14 cellular contexts compared by ENCODE assay signal in the genomic region with DNA sequence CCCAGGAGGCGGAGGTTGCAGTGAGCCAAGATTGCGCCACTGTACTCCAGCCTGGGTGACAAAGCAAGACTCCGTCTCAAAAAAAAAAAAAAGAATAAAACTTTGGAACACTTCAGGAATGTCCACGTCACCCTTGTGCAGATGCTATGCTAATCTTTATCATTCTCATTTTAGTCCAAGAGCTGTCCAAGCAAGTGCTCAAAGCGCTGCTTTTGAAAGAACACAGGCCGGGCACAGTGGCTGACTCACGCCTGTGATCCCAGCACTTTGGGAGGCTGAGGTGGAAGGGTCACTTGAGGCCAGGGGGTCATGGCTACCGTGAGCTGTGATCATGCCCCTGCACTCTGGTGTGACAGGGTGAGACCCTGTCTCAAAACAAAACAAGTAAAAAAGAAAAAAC. TPM values are rescaled to one million over a fixed set of nuclear protein-coding genes. Genes with fewer than 3 reads are reported as not detected.
DNase-seq lines count a peak whose midpoint lies in the region; ATAC-seq, FAIRE-seq and TF ChIP-seq lines count a peak whose summit lies in the region.
"Had no signal": no experiment of that assay in that cellular context is flagged by ENCODE, and none has a peak within 500 bp of the region (broad histone marks: within the 10 kb centered on the region; RNA-seq: fewer than 3 reads in every experiment).

No MANE protein-coding gene starts in this region.

- no peak overlapping the region for H3T11ph ChIP-seq in H9 (ENCODE audit: low read length)

- no peaks in the 10 kb centered on the region for H3K9me3 ChIP-seq in BLaER1 treated with 17β-estradiol and CSF1 and Interleukin-3, amounts not matched to agents 10 nM and 100 nM (replicated peaks in 1 of 11)
- H3K9me3 ChIP-seq in H9 (ENCODE audit: control insufficient read depth, low read depth, low read length) (no peaks in the 10 kb centered on the region), astrocyte (ENCODE audit: insufficient read depth, low read depth, low read length) (no peaks in the 10 kb centered on the region), HAP-1 (no peaks in the 10 kb centered on the region), esophagus squamous epithelium (no peaks in the 10 kb centered on the region)
- H3K9me3 ChIP-seq: ascending aorta, BE2C, psoas muscle had no signal

- H3K4ac ChIP-seq in H9 (ENCODE audit: low read depth, low read length): no peak overlapping the region

- H3K4me3 Mint-ChIP-seq in H9 (no peak overlapping the region), astrocyte (ENCODE audit: unreplicated experiment) (no peak overlapping the region)
- H3K4me3 Mint-ChIP-seq: naive thymus-derived CD4-positive, alpha-beta T cell had no signal

- peaks cover 27 to 98% (median 83%) of the 10 kb centered on the region in 11 experiments; a peak in 21 of 22 replicates for H4K20me1 ChIP-seq in BLaER1 treated with 17β-estradiol and CSF1 and Interleukin-3, amounts not matched to agents 10 nM and 100 nM
- no peaks in the 10 kb centered on the region for H4K20me1 ChIP-seq in H9 (ENCODE audit: control insufficient read depth, insufficient read depth, insufficient read length)
- peaks cover 50% of the 10 kb centered on the region for H4K20me1 ChIP-seq in astrocyte (ENCODE audit: insufficient read depth, low read length)

- H4K91ac ChIP-seq in H9 (ENCODE audit: insufficient read length, low read depth, low read length): no peak overlapping the region

- H2BK12ac ChIP-seq in H9 (ENCODE audit: insufficient read length, low read depth, low read length): no peak overlapping the region

- no peak overlapping the region for H4K8ac ChIP-seq in H9 (replicated peaks; ENCODE audit: insufficient read length, low read depth, low read length)

- H2BK120ac ChIP-seq in H9 (ENCODE audit: low read depth, low read length, poor library complexity, severe bottlenecking): no peak overlapping the region

- no peak overlapping the region for H3K18ac ChIP-seq in H9 (ENCODE audit: insufficient read length, low read depth, low read length)

- intact Hi-C loops in esophagus squamous epithelium (cut with DNase I): no loop called here

- ATAC-seq in left lobe of liver: no peak
- ATAC-seq: left colon; naive thymus-derived CD4-positive, alpha-beta T cell; psoas muscle had no signal

- H2AK5ac ChIP-seq in H9 (ENCODE audit: insufficient read length, low read length): no peak overlapping the region

- no peak overlapping the region for H3K23ac ChIP-seq in H9 (ENCODE audit: insufficient read length, low read depth, low read length)

- no peak overlapping the region for H2BK15ac ChIP-seq in H9 (ENCODE audit: low read depth, low read length)

- H3K36me3 Mint-ChIP-seq in H9 (ENCODE audit: insufficient read depth in 1 of 3, low read depth in 3 of 3) (peaks cover 48 to 85% (median 82%) of the 10 kb centered on the region in 3 experiments; a peak in 6 of 7 replicates), astrocyte (ENCODE audit: low read depth, unreplicated experiment) (peaks cover 5% of the 10 kb centered on the region)

- H3K79me1 ChIP-seq in H9 (ENCODE audit: insufficient read depth, low read depth, low read length, poor library complexity, severe bottlenecking): no peaks in the 10 kb centered on the region

- H2BK5ac ChIP-seq in H9 (ENCODE audit: insufficient read length, low read length): no peak overlapping the region

- H4K5ac ChIP-seq in H9 (ENCODE audit: insufficient read length, low read depth, low read length): no peak overlapping the region

- H3K27ac ChIP-seq in BLaER1 treated with 17β-estradiol and CSF1 and Interleukin-3, amounts not matched to agents 10 nM and 100 nM: no peak overlapping the region
- H3K27ac ChIP-seq in H9 (ENCODE audit: insufficient read length, low read depth, low read length) (no peak overlapping the region), astrocyte (ENCODE audit: low read depth, low read length) (no peak overlapping the region), esophagus squamous epithelium (no peak overlapping the region)
- H3K27ac ChIP-seq: ascending aorta, psoas muscle had no signal

- peak overlapping the region in 6 of 11 experiments; percentile 7 to 55 (median 25); a peak in 6 of 22 replicates for H3K4me2 ChIP-seq in BLaER1 treated with 17β-estradiol and CSF1 and Interleukin-3, amounts not matched to agents 10 nM and 100 nM
- H3K4me2 ChIP-seq in H9 (ENCODE audit: insufficient read depth, insufficient read length, low read length) (no peak overlapping the region), astrocyte (ENCODE audit: low read length) (no peak overlapping the region)

- TF ChIP-seq CTCF in H9 (conservative IDR thresholded peaks at IDR 0.05): no peak
- no peak for TF ChIP-seq CTCF in astrocyte (IDR thresholded peaks at IDR 0.05; ENCODE audit: insufficient read depth, low read depth, low read length)
- no peak for TF ChIP-seq CTCF in esophagus squamous epithelium (IDR thresholded peaks at IDR 0.05)

- H3K4me1 Mint-ChIP-seq in H9: peaks cover 0 to 11% of the 10 kb centered on the region in 2 experiments; a peak in 3 of 4 replicates
- peaks cover 3% of the 10 kb centered on the region for H3K4me1 Mint-ChIP-seq in astrocyte (ENCODE audit: low read depth, unreplicated experiment)

- no CpG with 5 or more reads among the region's 8 CpGs for WGBS in H9 (ENCODE audit: extremely low coverage, insufficient read length, low lambda C conversion rate)
- WGBS in esophagus squamous epithelium, 2 donors: 77 to 81% methylated on average over 8 of the region's 8 CpGs

- H2BK20ac ChIP-seq in H9 (ENCODE audit: low read depth, low read length, poor library complexity, severe bottlenecking): no peak overlapping the region

- in situ Hi-C loops in HAP-1 (cut with MboI; ENCODE audit: low sequenced_read_pairs): no loop called here

- H3K27ac Mint-ChIP-seq in H9: peak overlapping the region in 2 of 3 experiments; percentile 1 to 34; a peak in 2 of 7 replicates
- peak overlapping the region; percentile 2 for H3K27ac Mint-ChIP-seq in astrocyte (ENCODE audit: unreplicated experiment)

- no peaks in the 10 kb centered on the region for H3K27me3 ChIP-seq in BLaER1 treated with 17β-estradiol and CSF1 and Interleukin-3, amounts not matched to agents 10 nM and 100 nM
- no peaks in the 10 kb centered on the region for H3K27me3 ChIP-seq in H9 (ENCODE audit: insufficient read depth, low read length)
- no peaks in the 10 kb centered on the region for H3K27me3 ChIP-seq in astrocyte (ENCODE audit: insufficient read depth, low read length)
- no peaks in the 10 kb centered on the region for H3K27me3 ChIP-seq in HAP-1 (ENCODE audit: low read depth)
- H3K27me3 ChIP-seq in esophagus squamous epithelium: no peaks in the 10 kb centered on the region
- H3K27me3 ChIP-seq: ascending aorta, BE2C had no signal

- peaks cover 49 to 95% (median 85%) of the 10 kb centered on the region in 11 experiments for H3K36me3 ChIP-seq in BLaER1 treated with 17β-estradiol and CSF1 and Interleukin-3, amounts not matched to agents 10 nM and 100 nM
- H3K36me3 ChIP-seq in astrocyte (ENCODE audit: insufficient read depth, low read length) (peaks cover 16% of the 10 kb centered on the region), HAP-1 (replicated peaks) (peaks cover 84% of the 10 kb centered on the region), esophagus squamous epithelium (peaks cover 28 to 97% (median 39%) of the 10 kb centered on the region in 3 donors)

- no peak for TF ChIP-seq POLR2A in esophagus squamous epithelium (IDR thresholded peaks at IDR 0.05)

- no peaks in the 10 kb centered on the region for H3K27me3 Mint-ChIP-seq in H9 (ENCODE audit: low read depth)
- H3K27me3 Mint-ChIP-seq in astrocyte (ENCODE audit: low read depth, unreplicated experiment): no peaks in the 10 kb centered on the region
- H3K27me3 Mint-ChIP-seq: naive thymus-derived CD4-positive, alpha-beta T cell had no signal

- H3K79me2 ChIP-seq in H9 (ENCODE audit: insufficient read depth, low read length) (no peaks in the 10 kb centered on the region), astrocyte (ENCODE audit: insufficient read depth, low read length) (peaks cover 2% of the 10 kb centered on the region)

- no peak overlapping the region for H3K14ac ChIP-seq in H9 (ENCODE audit: insufficient read depth, low read length)

- H3K4me1 ChIP-seq in BLaER1 treated with 17β-estradiol and CSF1 and Interleukin-3, amounts not matched to agents 10 nM and 100 nM: peaks cover 17 to 97% (median 92%) of the 10 kb centered on the region in 10 experiments; a peak in 19 of 20 replicates
- H3K4me1 ChIP-seq in H9 (ENCODE audit: insufficient read depth, low read length) (no peaks in the 10 kb centered on the region), astrocyte (ENCODE audit: insufficient read depth, low read length) (peaks cover 7% of the 10 kb centered on the region), HAP-1 (no peaks in the 10 kb centered on the region), esophagus squamous epithelium (no peaks in the 10 kb centered on the region)
- H3K4me1 ChIP-seq: ascending aorta, BE2C, psoas muscle had no signal

- H3K23me2 ChIP-seq in H9 (ENCODE audit: insufficient read length, low read depth, low read length, poor library complexity, severe bottlenecking): no peaks in the 10 kb centered on the region

- FAIRE-seq in astrocyte (lab: Jason Lieb, UNC): no peak

- H3K9me3 Mint-ChIP-seq in H9: no peaks in the 10 kb centered on the region
- H3K9me3 Mint-ChIP-seq in astrocyte (ENCODE audit: unreplicated experiment): no peaks in the 10 kb centered on the region

- no peak overlapping the region for H3K56ac ChIP-seq in H9 (ENCODE audit: insufficient read length, low read depth, low read length)

- DNase-seq in H9: no peak
- DNase-seq in astrocyte (ENCODE audit: low read depth): peak; percentile 18
- peak; percentile 55 for DNase-seq in hepatic stellate cell (ENCODE audit: low spot score)
- DNase-seq in left lobe of liver (ENCODE audit: low spot score): no peak
- DNase-seq in HAP-1 (ENCODE audit: low spot score in 2 of 2): no peak
- no peak for DNase-seq in esophagus squamous epithelium (lab: John Stamatoyannopoulos, UW)
- DNase-seq in DMS 273 treated with DMSO at 0.1 percent for 48 hours (lab: John Stamatoyannopoulos, UW): no peak
- DNase-seq: BE2C; DND-41; left colon; naive thymus-derived CD4-positive, alpha-beta T cell; psoas muscle had no signal

- no peak overlapping the region for H3K4me3 ChIP-seq in BLaER1 treated with 17β-estradiol and CSF1 and Interleukin-3, amounts not matched to agents 10 nM and 100 nM
- H3K4me3 ChIP-seq in astrocyte (ENCODE audit: insufficient read depth, low read depth, low read length): no peak overlapping the region
- H3K4me3 ChIP-seq in HAP-1: no peak overlapping the region
- H3K4me3 ChIP-seq in esophagus squamous epithelium: no peak overlapping the region
- H3K4me3 ChIP-seq: ascending aorta, psoas muscle had no signal

- H2AFZ ChIP-seq in H9 (ENCODE audit: low read length) (no peak overlapping the region), astrocyte (ENCODE audit: low read depth, low read length) (no peak overlapping the region)

- no peak overlapping the region for H3K9ac ChIP-seq in BLaER1 treated with 17β-estradiol and CSF1 and Interleukin-3, amounts not matched to agents 10 nM and 100 nM
- H3K9ac ChIP-seq in H9 (ENCODE audit: extremely low read depth, insufficient read length, low read length): no peak overlapping the region
- peak overlapping the region; percentile 18 for H3K9ac ChIP-seq in astrocyte (ENCODE audit: low read length)

RNA-seq across cellular contexts. Expression of a gene that starts 11.1 kb away (rescaled TPM):
- total RNA-seq in H9 (2021) (166 and 174 TPM in 2 replicates), astrocyte (255 and 257 TPM in 2 replicates), left lobe of liver (220 TPM), esophagus squamous epithelium (10 to 100 TPM; 47.1 to 74.4 (median 59.1) TPM)

RNA-seq across cellular contexts. Expression of a gene that starts 23.7 kb away (rescaled TPM):
- total RNA-seq in H9 (2021) (126 and 128 TPM in 2 replicates), astrocyte (64.0 and 71.9 TPM in 2 replicates), left lobe of liver (40.3 TPM), esophagus squamous epithelium (10 to 100 TPM; 74.8 to 87.9 (median 84.3) TPM)

RNA-seq across cellular contexts. Expression of a gene that starts 36.0 kb away (rescaled TPM):
- 304 TPM in 2 replicates for total RNA-seq in H9 (2021)
- 156 and 173 TPM in 2 replicates for total RNA-seq in astrocyte
- total RNA-seq in left lobe of liver: 14.2 TPM
- 10 to 100 TPM; 29.9 to 66.0 (median 47.9) TPM for total RNA-seq in esophagus squamous epithelium

RNA-seq across cellular contexts. Expression of a gene that starts 48.3 kb away (rescaled TPM):
- total RNA-seq in H9 (2021): 70.4 and 75.9 TPM in 2 replicates
- 51.8 and 52.1 TPM in 2 replicates for total RNA-seq in astrocyte
- 11.4 TPM for total RNA-seq in left lobe of liver
- 10 to 100 TPM; 21.4 to 26.6 (median 23.0) TPM for total RNA-seq in esophagus squamous epithelium

Comparison
In these comparisons a context has a peak if more than half of its experiments do, and no peak if none do; other contexts are left out.
1. H3K4me2 ChIP-seq: peak in BLaER1 treated with 17β-estradiol and CSF1 and Interleukin-3, amounts not matched to agents 10 nM and 100 nM (6 of 11); none in H9 (single experiment) and astrocyte (single experiment).
2. DNase-seq: peak in astrocyte (single experiment) and hepatic stellate cell (single experiment); none in H9 (single experiment), left lobe of liver (single experiment), HAP-1 (0 of 2), esophagus squamous epithelium (single experiment) and DMS 273 treated with DMSO at 0.1 percent for 48 hours (single experiment).